In the genomic region with DNA sequence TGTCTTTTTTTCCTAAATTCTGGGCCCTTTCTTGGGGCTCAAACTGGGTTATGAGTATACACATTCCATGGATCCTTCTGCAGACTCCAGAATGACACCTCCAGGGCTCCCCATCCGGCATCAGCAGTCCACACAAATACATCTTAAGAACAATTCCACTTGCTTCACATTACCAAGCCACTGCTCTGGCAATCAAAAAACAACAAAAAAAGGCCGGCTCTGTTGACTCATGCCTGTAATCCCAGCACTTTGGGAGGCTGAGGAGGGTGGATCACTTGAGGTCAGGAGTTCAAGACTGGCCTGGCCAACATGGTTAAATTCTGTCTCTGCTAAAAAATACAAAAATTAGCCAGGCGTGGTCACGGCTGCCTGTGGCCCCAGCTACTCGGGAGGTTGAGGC, we compare ENCODE assay signal across 25 cellular contexts.
"Had no signal": no experiment of that assay in that cellular context is flagged by ENCODE, and none has a peak within 500 bp of the region (broad histone marks: within the 10 kb centered on the region; RNA-seq: fewer than 3 reads in every experiment).

No MANE protein-coding gene starts in this region.

- H3K36me3 ChIP-seq: esophagus muscularis mucosa, gastrocnemius medialis, thoracic aorta, uterus had no signal

- DNase-seq: activated CD4-positive, alpha-beta T cell treated with anti-CD3 and anti-CD28 coated beads for 48 hours; activated CD4-positive, alpha-beta T cell treated with anti-CD3 and anti-CD28 coated beads, Interleukin-2, amount 50 U/mL, for 48 hours; activated CD4-positive, CD25-positive, alpha-beta regulatory T cell; activated CD8-positive, alpha-beta memory T cell treated with anti-CD3 and anti-CD28 coated beads, Interleukin-2, amount 50 U/mL, for 4 hours; activated effector memory CD4-positive, alpha-beta T cell treated with anti-CD3 and anti-CD28 coated beads, Interleukin-2, amount 50 U/mL, for 16 hours; activated naive CD4-positive, alpha-beta T cell treated with anti-CD3 and anti-CD28 coated beads for 36 hours; activated naive CD8-positive, alpha-beta T cell treated with anti-CD3 and anti-CD28 coated beads for 36 hours; activated T-cell treated with anti-CD3 and anti-CD28 coated beads, Interleukin-2, amount 50 U/mL, for 1 hour; amniotic stem cell; gastrocnemius medialis; glutamatergic neuron; left cardiac atrium; mammary epithelial cell; posterior cingulate gyrus; right cardiac atrium; stimulated activated CD4-positive, alpha-beta T cell treated with anti-CD3 and anti-CD28 coated beads, Interleukin-12 subunit alpha, Interleukin-12 subunit beta, amount 100 ng/mL, for 4 hours; stimulated activated CD4-positive, alpha-beta T cell treated with anti-CD3 and anti-CD28 coated beads, Interleukin-4, amount 100 ng/mL, for 1 hour; stimulated activated naive CD8-positive, alpha-beta T cell treated with anti-CD3 and anti-CD28 coated beads, Interleukin-15, Interleukin-2, amounts not matched to agents 100 U/mL and 50 U/mL, for 24 hours; trophoblast cell; uterus had no signal

- H3K9me3 Mint-ChIP-seq: activated naive CD4-positive, alpha-beta T cell treated with anti-CD3 and anti-CD28 coated beads for 36 hours had no signal

- H3K4me3 Mint-ChIP-seq: activated naive CD4-positive, alpha-beta T cell treated with anti-CD3 and anti-CD28 coated beads for 36 hours; activated naive CD8-positive, alpha-beta T cell treated with anti-CD3 and anti-CD28 coated beads for 36 hours; activated T-helper 1 cell treated with anti-CD3 and anti-CD28 coated beads, Interleukin-12 subunit alpha, Interleukin-12 subunit beta, Interleukin-2, Interleukin-4 antibody, amounts not matched to agents 30 ng/mL and 10 ng/mL and 1 ng/mL, durations not matched to agents 14 hours and 24 hours and 36 hours; dendritic cell treated with granulocyte-macrophage colony-stimulating factor and Interleukin-4, amounts not matched to agents 40 ng/mL and 50 ng/mL, for 4 days; nephron had no signal

- H3K27me3 ChIP-seq: esophagus muscularis mucosa, gastrocnemius medialis, uterus had no signal

- H3K4me1 Mint-ChIP-seq: activated naive CD8-positive, alpha-beta T cell treated with anti-CD3 and anti-CD28 coated beads for 36 hours; nephron had no signal

- H3K27ac Mint-ChIP-seq: activated naive CD4-positive, alpha-beta T cell treated with anti-CD3 and anti-CD28 coated beads for 36 hours; activated naive CD8-positive, alpha-beta T cell treated with anti-CD3 and anti-CD28 coated beads for 36 hours; activated T-helper 1 cell treated with anti-CD3 and anti-CD28 coated beads, Interleukin-12 subunit alpha, Interleukin-12 subunit beta, Interleukin-2, Interleukin-4 antibody, amounts not matched to agents 30 ng/mL and 10 ng/mL and 1 ng/mL, durations not matched to agents 14 hours and 24 hours and 36 hours; dendritic cell treated with granulocyte-macrophage colony-stimulating factor and Interleukin-4, amounts not matched to agents 40 ng/mL and 50 ng/mL, for 4 days; nephron had no signal

- ATAC-seq: gastrocnemius medialis; left cardiac atrium; right cardiac atrium; stimulated activated naive CD8-positive, alpha-beta T cell treated with anti-CD3 and anti-CD28 coated beads, Interleukin-15, Interleukin-2, amounts not matched to agents 100 U/mL and 50 U/mL, for 24 hours had no signal

- H3K9me3 ChIP-seq: gastrocnemius medialis, uterus had no signal

- H3K27me3 Mint-ChIP-seq: activated naive CD8-positive, alpha-beta T cell treated with anti-CD3 and anti-CD28 coated beads for 36 hours had no signal

- H3K4me3 ChIP-seq: esophagus muscularis mucosa, gastrocnemius medialis, thoracic aorta, uterus had no signal

- H3K36me3 Mint-ChIP-seq: activated naive CD8-positive, alpha-beta T cell treated with anti-CD3 and anti-CD28 coated beads for 36 hours had no signal
